In the genomic region with DNA sequence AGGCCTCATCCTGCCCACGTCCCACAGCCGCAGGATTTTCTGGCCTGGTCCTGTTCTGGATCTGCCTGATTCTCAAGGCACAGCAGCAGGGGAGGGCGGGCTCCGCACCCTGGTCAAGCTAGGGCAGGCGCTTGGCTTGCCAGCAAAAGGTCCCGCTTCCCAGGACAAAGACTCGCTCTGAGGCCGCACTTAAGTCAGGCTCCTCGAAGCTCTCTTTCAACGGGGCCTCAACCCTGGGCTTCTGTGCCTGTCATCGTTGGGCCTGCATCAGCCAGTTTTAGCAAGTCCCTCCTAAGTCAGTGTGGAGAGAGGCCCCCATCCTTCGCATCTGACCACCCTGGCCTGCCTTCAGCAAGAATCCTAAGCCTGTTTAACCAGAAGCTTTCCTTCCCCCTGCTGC, we compare ENCODE assay signal across 24 cellular contexts.
"Had no signal": no experiment of that assay in that cellular context is flagged by ENCODE, and none has a peak within 500 bp of the region (broad histone marks: within the 10 kb centered on the region; RNA-seq: fewer than 3 reads in every experiment).

No MANE protein-coding gene starts in this region.

- H3K27ac Mint-ChIP-seq: activated CD4-positive, alpha-beta T cell treated with anti-CD3 and anti-CD28 coated beads for 36 hours; activated CD8-positive, alpha-beta T cell treated with anti-CD3 and anti-CD28 coated beads for 36 hours; activated naive CD4-positive, alpha-beta T cell treated with anti-CD3 and anti-CD28 coated beads, Interleukin-2, amount 10 ng/mL, durations not matched to agents 7 days and 5 days; activated naive CD8-positive, alpha-beta T cell treated with anti-CD3 and anti-CD28 coated beads for 36 hours; activated T-cell treated with anti-CD3 and anti-CD28 coated beads, Interleukin-2, amount 50 U/mL, for 72 hours; activated T-helper 2 cell treated with anti-CD3 and anti-CD28 coated beads, Interferon-gamma antibody, Interleukin-2, Interleukin-4, amounts not matched to agents 10 μg/mL and 5 μg/mL and 100 μg/mL, durations not matched to agents 14 hours and 24 hours and 36 hours; T-cell had no signal

- H3K36me3 ChIP-seq: brain microvascular endothelial cell had no signal

- H3K27ac ChIP-seq: brain microvascular endothelial cell, SK-N-MC, VCaP had no signal

- H3K27me3 ChIP-seq: brain microvascular endothelial cell had no signal

- H3K4me3 ChIP-seq: SK-N-MC had no signal

- DNase-seq: activated CD4-positive, alpha-beta T cell treated with anti-CD3 and anti-CD28 coated beads for 36 hours; activated CD4-positive, CD25-positive, alpha-beta regulatory T cell; activated CD8-positive, alpha-beta memory T cell treated with anti-CD3 and anti-CD28 coated beads, Interleukin-2, amount 50 U/mL, for 4 hours; activated CD8-positive, alpha-beta T cell treated with anti-CD3 and anti-CD28 coated beads for 36 hours; activated gamma-delta T cell treated with Interleukin-2 at 50 U/mL for 16 hours; activated naive CD4-positive, alpha-beta T cell treated with anti-CD3 and anti-CD28 coated beads, Interleukin-2, amount 10 ng/mL, durations not matched to agents 7 days and 5 days; activated naive CD8-positive, alpha-beta T cell treated with anti-CD3 and anti-CD28 coated beads for 36 hours; activated T-cell treated with anti-CD3 and anti-CD28 coated beads, Interleukin-2, amount 50 U/mL, for 72 hours; brain microvascular endothelial cell; MM.1S; NCI-H1105; NCI-H1436; NCI-H1694 treated with DMSO at 0.1 percent for 48 hours; NCI-H2029 treated with DMSO at 0.1 percent for 48 hours; NCI-H345; NCI-H510A; NCI-H526 treated with DMSO at 0.1 percent for 48 hours; NCI-H82; T-cell; T-helper 2 cell; T1000 had no signal

- H3K4me3 Mint-ChIP-seq: activated CD4-positive, alpha-beta T cell treated with anti-CD3 and anti-CD28 coated beads for 36 hours; activated CD8-positive, alpha-beta T cell treated with anti-CD3 and anti-CD28 coated beads for 36 hours; activated naive CD4-positive, alpha-beta T cell treated with anti-CD3 and anti-CD28 coated beads, Interleukin-2, amount 10 ng/mL, durations not matched to agents 7 days and 5 days; activated naive CD8-positive, alpha-beta T cell treated with anti-CD3 and anti-CD28 coated beads for 36 hours; activated T-cell treated with anti-CD3 and anti-CD28 coated beads, Interleukin-2, amount 50 U/mL, for 72 hours; T-cell had no signal

- ATAC-seq: activated CD4-positive, alpha-beta T cell treated with anti-CD3 and anti-CD28 coated beads for 36 hours; activated CD8-positive, alpha-beta T cell treated with anti-CD3 and anti-CD28 coated beads for 36 hours; activated T-cell treated with anti-CD3 and anti-CD28 coated beads, Interleukin-2, amount 50 U/mL, for 72 hours; T-cell had no signal

- H3K27me3 Mint-ChIP-seq: activated CD4-positive, alpha-beta T cell treated with anti-CD3 and anti-CD28 coated beads for 36 hours; activated CD8-positive, alpha-beta T cell treated with anti-CD3 and anti-CD28 coated beads for 36 hours; activated naive CD8-positive, alpha-beta T cell treated with anti-CD3 and anti-CD28 coated beads for 36 hours; T-cell had no signal
